ENCODE assay signal across 8 cellular contexts in the genomic region with DNA sequence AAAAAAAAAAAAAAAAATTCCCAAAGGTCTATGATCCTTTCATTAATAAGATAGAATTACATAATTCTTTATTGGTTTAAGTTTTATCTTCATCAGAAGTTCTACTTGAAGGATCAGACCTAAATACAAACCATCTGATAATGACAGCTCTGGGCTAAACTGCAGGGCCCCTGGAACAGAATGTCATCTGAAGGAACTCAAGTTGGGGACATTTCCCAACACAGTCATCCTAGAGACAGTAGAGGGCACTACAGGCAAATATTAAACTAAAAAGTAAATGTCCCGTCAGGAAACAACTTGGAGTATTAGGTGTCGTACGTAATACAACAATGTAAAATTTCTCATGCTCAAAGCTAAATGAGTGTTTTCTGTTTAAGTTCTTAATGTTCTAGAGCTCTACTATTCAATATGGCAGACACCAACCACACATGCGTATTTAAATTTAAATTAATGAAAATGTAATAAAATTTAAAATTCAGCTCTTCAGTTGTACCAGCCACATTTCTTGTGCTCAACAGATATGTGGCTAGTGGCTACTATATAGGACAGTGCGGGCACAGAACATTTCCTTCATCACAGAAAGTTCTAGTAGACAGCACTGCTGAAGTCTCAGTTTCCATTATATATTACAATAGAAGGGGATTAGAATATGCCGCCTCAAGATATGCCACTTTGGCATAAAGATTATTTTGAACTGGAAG. TPM values are rescaled to one million over a fixed set of nuclear protein-coding genes. Genes with fewer than 3 reads are reported as not detected.
DNase-seq lines count a peak whose midpoint lies in the region; ATAC-seq and TF ChIP-seq lines count a peak whose summit lies in the region.

No MANE protein-coding gene starts in this region.

- no peaks in the 10 kb centered on the region for H3K79me2 ChIP-seq in OCI-LY7 (ENCODE audit: insufficient read depth, low read depth, low read length)

- peak; percentile 48 to 78 for ATAC-seq in activated CD4-positive, CD25-positive, alpha-beta regulatory T cell treated with anti-CD3 and anti-CD28 coated beads, Interleukin-2, amount 50 U/mL, for 24 hours
- ATAC-seq in GM19438 (IDR thresholded peaks at IDR 0.05; ENCODE audit: low read depth, unreplicated experiment) (peak; percentile 76), HG03558 (IDR thresholded peaks at IDR 0.05; ENCODE audit: extremely low read depth, unreplicated experiment) (peak; percentile 79), HG02840 (IDR thresholded peaks at IDR 0.05; ENCODE audit: low FRiP score, unreplicated experiment) (no peak)

- peak; percentile 75 for TF ChIP-seq CTCF in OCI-LY7 (conservative IDR thresholded peaks at IDR 0.05; ENCODE audit: low read length)

- no peak overlapping the region for H2AFZ ChIP-seq in OCI-LY7 (ENCODE audit: low read length)

- H3K9me2 ChIP-seq in OCI-LY7 (ENCODE audit: insufficient read depth, low read length), result no peaks in the 10 kb centered on the region

- no peaks in the 10 kb centered on the region for H3K9me3 ChIP-seq in OCI-LY7 (ENCODE audit: low read length)

- DNase-seq in activated CD4-positive, CD25-positive, alpha-beta regulatory T cell (lab: John Stamatoyannopoulos, UW), result no peak
- peak; percentile 49 for DNase-seq in OCI-LY7 (ENCODE audit: low spot score)
- peak; percentile 68 for DNase-seq in dedifferentiated amniotic fluid mesenchymal stem cell (ENCODE audit: extremely low spot score)
- DNase-seq in lung microvascular endothelial cell (ENCODE audit: low read depth in 2 of 2), result peak; percentile 67 to 77

- H3K27ac ChIP-seq in OCI-LY7 (ENCODE audit: low read depth, low read length, poor library complexity, severe bottlenecking), result no peak overlapping the region

- CTCF ChIA-PET in OCI-LY7 (lab: Charles Lee; ENCODE audit: unreplicated experiment), result interaction anchor here (0.6 kb wide), 1 partner anchor 89 kb away, joined by 3 read pairs; no protein-coding TSS in a partner anchor

- no peaks in the 10 kb centered on the region for H3K4me1 ChIP-seq in OCI-LY7 (ENCODE audit: insufficient read depth, low read length, poor library complexity, severe bottlenecking)

- POLR2A ChIA-PET in OCI-LY7 (lab: Charles Lee), result interaction anchor here (0.6 to 0.7 kb wide), 2 partner anchors 27 to 314 kb away, joined by 3 to 4 read pairs; no protein-coding TSS in a partner anchor

- no TSS peak for BruUV-seq in OCI-LY7 (replicated peaks; lab: Mats Ljungman, UMichigan)

- intact Hi-C loops in OCI-LY7 (cut with micrococcal nuclease; ENCODE audit: unreplicated experiment), result loop anchor here (2.0 to 10.0 kb wide), 3 partner anchors 139 to 331 kb away; no protein-coding TSS in a partner anchor

- no peak overlapping the region for H3K4me3 ChIP-seq in OCI-LY7 (ENCODE audit: low read depth, low read length, poor library complexity, severe bottlenecking)

- no peak overlapping the region for H3K4me2 ChIP-seq in OCI-LY7 (ENCODE audit: low read length)

- H4K20me1 ChIP-seq in OCI-LY7 (ENCODE audit: insufficient read depth, low read length), result no peaks in the 10 kb centered on the region

- no peaks in the 10 kb centered on the region for H3K36me3 ChIP-seq in OCI-LY7 (ENCODE audit: insufficient read depth, low read length)

RNA-seq across cellular contexts. Expression of gene NAXD, which starts 21.8 kb away (rescaled TPM):
- total RNA-seq in OCI-LY7 (2014; rRNA removed; shearing (Covaris generic)), result 8.3 and 9.4 TPM in 2 replicates
- total RNA-seq in OCI-LY7 (2022) (12.5 and 13.8 TPM in 2 replicates), lung microvascular endothelial cell (13.9 and 20.8 TPM in 2 replicates)

RNA-seq across cellular contexts. Expression of gene RAB20, which starts 32.1 kb away (rescaled TPM):
- total RNA-seq in OCI-LY7 (2014; rRNA removed; shearing (Covaris generic)), result not detected in 2 replicates
- total RNA-seq in OCI-LY7 (2022) (not detected in 2 replicates), lung microvascular endothelial cell (1.3 and 1.6 TPM in 2 replicates)

Comparison
In these comparisons a context has a peak if more than half of its experiments do, and no peak if none do; other contexts are left out.
1. DNase-seq: peak in OCI-LY7 (single experiment), dedifferentiated amniotic fluid mesenchymal stem cell (single experiment) and lung microvascular endothelial cell (2 of 2); none in activated CD4-positive, CD25-positive, alpha-beta regulatory T cell (0 of 4).